Comparison of ENCODE assay signal across 6 cellular contexts in the genomic region with DNA sequence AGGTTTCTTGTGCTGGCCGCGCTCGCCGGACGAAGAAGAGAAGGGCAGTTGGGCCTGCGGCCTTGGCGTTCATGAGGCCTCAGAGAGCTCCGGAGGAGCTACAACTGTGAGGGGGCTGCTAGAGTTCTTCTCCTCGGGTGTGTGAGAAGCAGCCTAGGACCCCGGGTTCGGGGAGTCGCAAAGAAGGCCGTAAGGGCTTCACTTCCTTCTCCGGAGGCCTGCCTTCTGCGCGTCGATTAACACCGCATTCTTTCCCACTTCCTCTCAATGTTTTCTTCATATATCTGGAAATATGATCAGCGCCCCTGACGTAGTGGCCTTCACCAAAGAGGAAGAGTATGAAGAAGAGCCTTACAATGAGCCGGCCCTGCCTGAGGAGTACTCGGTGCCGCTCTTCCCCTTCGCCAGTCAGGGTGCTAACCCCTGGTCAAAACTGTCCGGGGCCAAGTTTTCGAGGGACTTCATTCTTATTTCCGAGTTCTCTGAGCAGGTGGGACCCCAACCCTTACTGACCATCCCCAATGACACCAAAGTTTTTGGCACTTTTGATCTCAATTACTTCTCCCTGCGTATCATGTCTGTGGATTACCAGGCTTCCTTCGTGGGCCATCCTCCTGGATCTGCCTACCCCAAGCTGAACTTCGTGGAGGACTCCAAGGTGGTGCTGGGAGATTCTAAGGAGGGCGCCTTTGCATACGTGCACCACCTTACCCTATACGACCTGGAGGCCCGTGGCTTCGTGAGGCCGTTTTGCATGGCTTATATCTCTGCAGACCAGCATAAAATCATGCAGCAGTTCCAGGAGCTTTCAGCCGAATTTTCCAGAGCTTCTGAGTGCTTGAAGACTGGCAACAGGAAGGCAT. TPM values are rescaled to one million over a fixed set of nuclear protein-coding genes. Genes with fewer than 3 reads are reported as not detected.
A peak's percentile ranks its signal among the peaks of the same experiment; 100 is the strongest.
DNase-seq lines count a peak whose midpoint lies in the region; ATAC-seq and TF ChIP-seq lines count a peak whose summit lies in the region.

No MANE protein-coding gene starts in this region.

- no peaks in the 10 kb centered on the region for H3K27me3 ChIP-seq in esophagus muscularis mucosa

- no peaks in the 10 kb centered on the region for H3K9me3 Mint-ChIP-seq in stimulated activated naive CD8-positive, alpha-beta T cell treated with anti-CD3 and anti-CD28 coated beads, Interleukin-15, amount 100 ng/mL, for 72 hours

- TF ChIP-seq EP300 in esophagus muscularis mucosa (IDR thresholded peaks at IDR 0.05), result no peak

- H3K4me3 Mint-ChIP-seq in stimulated activated naive CD8-positive, alpha-beta T cell treated with anti-CD3 and anti-CD28 coated beads, Interleukin-15, amount 100 ng/mL, for 72 hours, result peak overlapping the region; percentile 83 to 94

- peaks cover 83% of the 10 kb centered on the region for H3K4me1 Mint-ChIP-seq in stimulated activated naive CD8-positive, alpha-beta T cell treated with anti-CD3 and anti-CD28 coated beads, Interleukin-15, amount 100 ng/mL, for 72 hours

- 28% methylated on average over 32 of the region's 37 CpGs for WGBS in esophagus muscularis mucosa

- ATAC-seq in stimulated activated naive CD8-positive, alpha-beta T cell treated with anti-CD3 and anti-CD28 coated beads, Interleukin-15, amount 100 ng/mL, for 72 hours, result peak; percentile 8
- ATAC-seq in HG03039 (IDR thresholded peaks at IDR 0.05; ENCODE audit: unreplicated experiment), result no peak

- H3K36me3 ChIP-seq in esophagus muscularis mucosa, result peaks cover 3 to 54% (median 41%) of the 10 kb centered on the region in 4 donors

- TF ChIP-seq CTCF in esophagus muscularis mucosa (IDR thresholded peaks at IDR 0.05), result no peak

- intact Hi-C loops in esophagus muscularis mucosa (cut with DNase I), result loop anchor here (2.0 kb wide), 1 partner anchor 47 kb away; the partner anchor contains the start of gene SHMT1

- H3K27ac Mint-ChIP-seq in stimulated activated naive CD8-positive, alpha-beta T cell treated with anti-CD3 and anti-CD28 coated beads, Interleukin-15, amount 100 ng/mL, for 72 hours, result peak overlapping the region; percentile 99

- no peaks in the 10 kb centered on the region for H3K27me3 Mint-ChIP-seq in stimulated activated naive CD8-positive, alpha-beta T cell treated with anti-CD3 and anti-CD28 coated beads, Interleukin-15, amount 100 ng/mL, for 72 hours

- H3K27ac ChIP-seq in esophagus muscularis mucosa (replicated peaks in 1 of 4), result peak overlapping the region; percentile 86 to 88 (median 88)

- no peaks in the 10 kb centered on the region for H3K9me3 ChIP-seq in esophagus muscularis mucosa

- no peak for TF ChIP-seq POLR2A in esophagus muscularis mucosa (IDR thresholded peaks at IDR 0.05; ENCODE audit: low read depth)

- H3K4me3 ChIP-seq in GM08714 (ENCODE audit: low read length) (peak overlapping the region; percentile 82), esophagus muscularis mucosa (peak overlapping the region; percentile 76 to 86 (median 82))

- peaks cover 69 to 84% (median 78%) of the 10 kb centered on the region in 4 donors for H3K4me1 ChIP-seq in esophagus muscularis mucosa

- DNase-seq in OCI-M1 (lab: John Stamatoyannopoulos, UW), result peak; percentile 60
- DNase-seq in esophagus muscularis mucosa (ENCODE audit: extremely low spot score), result no peak
- no peak for DNase-seq in stimulated activated naive CD8-positive, alpha-beta T cell treated with anti-CD3 and anti-CD28 coated beads, Interleukin-15, amount 100 ng/mL, for 72 hours
- DNase-seq in retina, result no peak

RNA-seq across cellular contexts. Expression of gene SMCR8, which starts 0.6 kb away (rescaled TPM):
- 10 to 100 TPM; 13.3 to 20.5 (median 17.3) TPM for total RNA-seq in esophagus muscularis mucosa

RNA-seq across cellular contexts. Expression of gene TOP3A, which starts 0.9 kb away (rescaled TPM):
- 10 to 100 TPM; 21.2 to 33.5 (median 21.8) TPM for total RNA-seq in esophagus muscularis mucosa

RNA-seq across cellular contexts. Expression of gene SHMT1, which starts 47.6 kb away (rescaled TPM):
- total RNA-seq in esophagus muscularis mucosa, result 10 to 100 TPM; 17.4 to 30.6 (median 24.0) TPM

RNA-seq across cellular contexts. Expression of gene MIEF2, which starts 55.3 kb away (rescaled TPM):
- 10 to 100 TPM; 10.8 to 27.2 (median 17.9) TPM for total RNA-seq in esophagus muscularis mucosa

RNA-seq across cellular contexts. Expression of gene FLII, which starts 57.2 kb away (rescaled TPM):
- total RNA-seq in esophagus muscularis mucosa, result 100 to 1,000 TPM; 302 to 528 (median 408) TPM
